10 cellular contexts compared by ENCODE assay signal in genomic region chr16:53043986-53044571, GRCh38. TPM values are rescaled to one million over a fixed set of nuclear protein-coding genes. Genes with fewer than 3 reads are reported as not detected.
DNase-seq lines count a peak whose midpoint lies in the region; ATAC-seq and TF ChIP-seq lines count a peak whose summit lies in the region.
"Had no signal": no experiment of that assay in that cellular context is flagged by ENCODE, and none has a peak within 500 bp of the region (broad histone marks: within the 10 kb centered on the region; RNA-seq: fewer than 3 reads in every experiment).

No MANE protein-coding gene starts in this region.

- peaks cover 0 to 3% (median 0%) of the 10 kb centered on the region in 8 donors for H3K9me3 Mint-ChIP-seq in CD4-positive, alpha-beta memory T cell

- H3K27me3 ChIP-seq in MG63 (peaks cover 17% of the 10 kb centered on the region), ectodermal cell (ENCODE audit: control insufficient read depth, insufficient read depth, low read length, poor library complexity, severe bottlenecking) (no peaks in the 10 kb centered on the region), testis (no peaks in the 10 kb centered on the region)
- no peaks in the 10 kb centered on the region for H3K27me3 ChIP-seq in CD4-positive, alpha-beta memory T cell (ENCODE audit: insufficient read depth, low read length)

- peaks cover 0 to 4% (median 0%) of the 10 kb centered on the region in 4 donors for H3K4me1 Mint-ChIP-seq in CD4-positive, alpha-beta memory T cell

- H3K36me3 Mint-ChIP-seq in CD4-positive, alpha-beta memory T cell = no peaks in the 10 kb centered on the region

- H3K4me3 ChIP-seq in MG63 (no peak overlapping the region), ectodermal cell (ENCODE audit: insufficient read depth, low read depth, low read length) (peak overlapping the region; percentile 22), testis (no peak overlapping the region)
- H3K4me3 ChIP-seq in CD4-positive, alpha-beta memory T cell (ENCODE audit: low read length in 2 of 2) = no peak overlapping the region
- H3K4me3 ChIP-seq: tibial artery had no signal

- H3K9me3 ChIP-seq in MG63 (no peaks in the 10 kb centered on the region), ectodermal cell (ENCODE audit: control insufficient read depth, low read length) (no peaks in the 10 kb centered on the region), testis (no peaks in the 10 kb centered on the region)
- H3K9me3 ChIP-seq in CD4-positive, alpha-beta memory T cell (ENCODE audit: control insufficient read depth in 1 of 2, low read length in 2 of 2) = no peaks in the 10 kb centered on the region
- H3K9me3 ChIP-seq: tibial artery had no signal

- H3K27ac Mint-ChIP-seq in CD4-positive, alpha-beta memory T cell = no peak overlapping the region

- H3K27me3 Mint-ChIP-seq in CD4-positive, alpha-beta memory T cell = peaks cover 5 to 8% of the 10 kb centered on the region in 2 donors

- WGBS in ectodermal cell, 2 experiments = 4% methylated on average over 11 of the region's 11 CpGs
- WGBS in testis, 2 donors = 29 to 48% methylated on average over 5 to 11 of the region's 11 CpGs

- intact Hi-C loops in testis (cut with DNase I; ENCODE audit: low total_unique reads) = no loop called here
- intact Hi-C loops in CD4-positive, alpha-beta memory T cell (cut with micrococcal nuclease) = no loop called here

- CTCF ChIA-PET in CD4-positive, alpha-beta memory T cell (lab: Charles Lee; ENCODE audit: partially characterized antibody) = interaction anchor here (3.3 kb wide), 1 partner anchor 11 kb away, joined by 11 read pairs; the partner anchor contains the start of gene CHD9

- TF ChIP-seq POLR2A in testis (IDR thresholded peaks at IDR 0.05) = no peak

- no peak overlapping the region for H3K27ac ChIP-seq in ectodermal cell (ENCODE audit: insufficient read depth, low read depth, low read length, poor library complexity, severe bottlenecking)
- peak overlapping the region; percentile 27 to 73 for H3K27ac ChIP-seq in testis
- no peak overlapping the region for H3K27ac ChIP-seq in CD4-positive, alpha-beta memory T cell (ENCODE audit: low read depth, low read length)
- H3K27ac ChIP-seq: HL-60 had no signal

- H3K4me3 Mint-ChIP-seq in CD4-positive, alpha-beta memory T cell = no peak overlapping the region

- TF ChIP-seq CTCF in testis (IDR thresholded peaks at IDR 0.05) = no peak

- ATAC-seq in GM19023 (IDR thresholded peaks at IDR 0.05; ENCODE audit: unreplicated experiment) (no peak), HG02623 (IDR thresholded peaks at IDR 0.05; ENCODE audit: unreplicated experiment) (no peak)

- POLR2A ChIA-PET in CD4-positive, alpha-beta memory T cell (lab: Charles Lee; ENCODE audit: partially characterized antibody) = no interaction called here

- H3K4me1 ChIP-seq in ectodermal cell (ENCODE audit: control insufficient read depth, insufficient read depth, low read length) (peaks cover 31% of the 10 kb centered on the region), testis (no peaks in the 10 kb centered on the region)
- no peaks in the 10 kb centered on the region for H3K4me1 ChIP-seq in CD4-positive, alpha-beta memory T cell (ENCODE audit: insufficient read depth, low read length)

- DNase-seq in MG63 = peak; percentile 18
- peak; percentile 80 for DNase-seq in left kidney (ENCODE audit: low read depth, low spot score)
- DNase-seq in testis = no peak
- DNase-seq in CD4-positive, alpha-beta memory T cell = no peak
- DNase-seq: activated naive CD4-positive, alpha-beta T cell treated with anti-CD3 and anti-CD28 coated beads, Interleukin-2, amount 50 U/mL, for 16 hours had no signal

- H3K36me3 ChIP-seq in MG63 (no peaks in the 10 kb centered on the region), ectodermal cell (ENCODE audit: control insufficient read depth, insufficient read depth, low read length) (no peaks in the 10 kb centered on the region), testis (ENCODE audit: low read depth, missing control alignments) (no peaks in the 10 kb centered on the region)
- no peaks in the 10 kb centered on the region for H3K36me3 ChIP-seq in CD4-positive, alpha-beta memory T cell (ENCODE audit: insufficient read depth, low read length)
- H3K36me3 ChIP-seq: tibial artery had no signal

RNA-seq across cellular contexts. Expression of gene CHD9NB, which starts 8.6 kb away (rescaled TPM):
- 0.27 and 2.6 TPM in 2 replicates for total RNA-seq in MG63 (2014; rRNA removed; shearing (Covaris generic); ENCODE audit: low replicate concordance)
- 3.5 TPM for polyA plus RNA-seq in ectodermal cell (2013, experiment 1 of 4)
- 2.8 TPM for polyA plus RNA-seq in ectodermal cell (2013, experiment 2 of 4)
- polyA plus RNA-seq in ectodermal cell (2013, experiment 3 of 4) = 2.3 TPM
- polyA plus RNA-seq in ectodermal cell (2013, experiment 4 of 4) = 2.2 TPM
- total RNA-seq in testis = under 1 TPM in 1 of 2 donors, not detected in 1; 0.79 TPM
- polyA plus RNA-seq in testis (ENCODE audit: insufficient read depth, low read depth, low replicate concordance) = 3.0 TPM
- not detected for total RNA-seq in CD4-positive, alpha-beta memory T cell
- not detected for polyA plus RNA-seq in CD4-positive, alpha-beta memory T cell

RNA-seq across cellular contexts. Expression of gene CHD9, which starts 10.7 kb away (rescaled TPM):
- total RNA-seq in MG63 (2014; rRNA removed; shearing (Covaris generic); ENCODE audit: low replicate concordance) = 27.9 and 51.1 TPM in 2 replicates
- 44.4 TPM for polyA plus RNA-seq in ectodermal cell (2013, experiment 1 of 4)
- polyA plus RNA-seq in ectodermal cell (2013, experiment 2 of 4) = 45.1 TPM
- 35.2 TPM for polyA plus RNA-seq in ectodermal cell (2013, experiment 3 of 4)
- polyA plus RNA-seq in ectodermal cell (2013, experiment 4 of 4) = 46.3 TPM
- total RNA-seq in testis = 10 to 100 TPM; 57.5 to 67.3 TPM
- 10.4 TPM for polyA plus RNA-seq in testis (ENCODE audit: insufficient read depth, low read depth, low replicate concordance)
- total RNA-seq in CD4-positive, alpha-beta memory T cell = 10 to 100 TPM; 47.0 to 49.7 TPM
- polyA plus RNA-seq in CD4-positive, alpha-beta memory T cell = 10 to 100 TPM; 22.9 to 31.9 TPM

Comparison
In these comparisons a context has a peak if more than half of its experiments do, and no peak if none do; other contexts are left out.
1. DNase-seq: peak in MG63 (single experiment) and left kidney (single experiment); none in testis (single experiment) and CD4-positive, alpha-beta memory T cell (0 of 5).
2. H3K27ac ChIP-seq: peak in testis (2 of 2); none in ectodermal cell (single experiment) and CD4-positive, alpha-beta memory T cell (single experiment).